6 cellular contexts compared by ENCODE assay signal in genomic region chr4:69102668-69103067, GRCh38. TPM values are rescaled to one million over a fixed set of nuclear protein-coding genes. Genes with fewer than 3 reads are reported as not detected.
"Had no signal": no experiment of that assay in that cellular context is flagged by ENCODE, and none has a peak within 500 bp of the region (broad histone marks: within the 10 kb centered on the region; RNA-seq: fewer than 3 reads in every experiment).

No MANE protein-coding gene starts in this region.

RNA-seq across cellular contexts. Expression of gene UGT2B7, which starts 6.4 kb away (rescaled TPM):
- total RNA-seq: activated CD4-positive, alpha-beta memory T cell treated with anti-CD3 and anti-CD28 coated beads, Interleukin-2, amount 10 ng/mL, durations not matched to agents 7 days and 5 days; activated CD8-positive, alpha-beta memory T cell treated with anti-CD3 and anti-CD28 coated beads, Interleukin-2, amount 10 ng/mL, durations not matched to agents 7 days and 5 days; aorta; OCI-LY7; PC-9; Right ventricle myocardium superior had no signal
